Comparison of ENCODE assay signal across 10 cellular contexts in genomic region chr20:61874421-61875068, GRCh38.
DNase-seq lines count a peak whose midpoint lies in the region; ATAC-seq and TF ChIP-seq lines count a peak whose summit lies in the region.
"Had no signal": no experiment of that assay in that cellular context is flagged by ENCODE, and none has a peak within 500 bp of the region (broad histone marks: within the 10 kb centered on the region; RNA-seq: fewer than 3 reads in every experiment).

No MANE protein-coding gene starts in this region.

- H3K36me3 ChIP-seq in RWPE2 (ENCODE audit: low read depth): peaks cover 4% of the 10 kb centered on the region; the same call in 1 of the 2 replicates
- H3K36me3 ChIP-seq: Peyer's patch had no signal

- H3K9me3 ChIP-seq in RWPE2 (ENCODE audit: severe bottlenecking): peaks cover 3% of the 10 kb centered on the region
- H3K9me3 ChIP-seq: Peyer's patch had no signal

- peak; percentile 41 for DNase-seq in AG10803 (ENCODE audit: low read depth)
- peak; percentile 49 for DNase-seq in HT-29 (ENCODE audit: low spot score)
- DNase-seq in RWPE2 (ENCODE audit: low spot score): no peak
- DNase-seq in foreskin keratinocyte: peak; percentile 42 to 60
- DNase-seq in stimulated activated naive CD8-positive, alpha-beta T cell treated with anti-CD3 and anti-CD28 coated beads, Interleukin-15, Interleukin-2, amounts not matched to agents 100 U/mL and 50 U/mL, for 24 hours: no peak
- DNase-seq in KBM-7: no peak
- DNase-seq: activated T-cell treated with anti-CD3 and anti-CD28 coated beads, Interleukin-2, amount 50 U/mL, for 4 hours; Peyer's patch had no signal

- H3K27ac ChIP-seq in RWPE2 (ENCODE audit: poor library complexity, severe bottlenecking): no peak overlapping the region
- H3K27ac ChIP-seq in foreskin keratinocyte: no peak overlapping the region
- H3K27ac ChIP-seq: Peyer's patch had no signal

- in situ Hi-C loops in KBM-7 (cut with MboI; ENCODE audit: low pct_unique_long_range_greater_than_20kb, low sequenced_read_pairs): no loop called here

- no peak overlapping the region for H3K4me3 ChIP-seq in AG10803 (ENCODE audit: low read length)
- no peak overlapping the region for H3K4me3 ChIP-seq in RWPE2 (ENCODE audit: severe bottlenecking)
- H3K4me3 ChIP-seq: Peyer's patch had no signal

- H3K27me3 ChIP-seq in RWPE2 (ENCODE audit: insufficient read depth, poor library complexity, severe bottlenecking) (no peaks in the 10 kb centered on the region), foreskin keratinocyte (peaks cover 10% of the 10 kb centered on the region)
- H3K27me3 ChIP-seq: Peyer's patch had no signal

- peak; percentile 38 for TF ChIP-seq CTCF in AG10803 (conservative IDR thresholded peaks at IDR 0.05; ENCODE audit: low read length)
- TF ChIP-seq CTCF in RWPE2 (IDR thresholded peaks at IDR 0.05; ENCODE audit: poor library complexity, severe bottlenecking): peak; percentile 57
- TF ChIP-seq CTCF in foreskin keratinocyte (conservative IDR thresholded peaks at IDR 0.05): peak; percentile 89

- peak; percentile 32 for ATAC-seq in RWPE2 (ENCODE audit: low read depth)
- peak; percentile 82 for ATAC-seq in foreskin keratinocyte
- ATAC-seq in HG03520 (IDR thresholded peaks at IDR 0.05; ENCODE audit: unreplicated experiment): no peak
- ATAC-seq in stimulated activated naive CD8-positive, alpha-beta T cell treated with anti-CD3 and anti-CD28 coated beads, Interleukin-15, Interleukin-2, amounts not matched to agents 100 U/mL and 50 U/mL, for 24 hours: no peak
- no peak for ATAC-seq in GM21423 (IDR thresholded peaks at IDR 0.05; ENCODE audit: unreplicated experiment)
- ATAC-seq: activated T-cell treated with anti-CD3 and anti-CD28 coated beads, Interleukin-2, amount 50 U/mL, for 4 hours had no signal

- no peaks in the 10 kb centered on the region for H3K4me1 ChIP-seq in RWPE2 (ENCODE audit: insufficient read depth, poor library complexity, severe bottlenecking)
- no peaks in the 10 kb centered on the region for H3K4me1 ChIP-seq in foreskin keratinocyte
- H3K4me1 ChIP-seq: Peyer's patch had no signal

Comparison
In these comparisons a context has a peak if more than half of its experiments do, and no peak if none do; other contexts are left out.
1. DNase-seq: peak in AG10803 (single experiment), HT-29 (single experiment) and foreskin keratinocyte (2 of 2); none in RWPE2 (single experiment), stimulated activated naive CD8-positive, alpha-beta T cell treated with anti-CD3 and anti-CD28 coated beads, Interleukin-15, Interleukin-2, amounts not matched to agents 100 U/mL and 50 U/mL, for 24 hours (single experiment) and KBM-7 (single experiment).
2. CTCF ChIP-seq: peak in every context shown above with its lines; median percentile 89 in foreskin keratinocyte; 57 in RWPE2; 38 in AG10803.
3. ATAC-seq: peak in RWPE2 (single experiment) and foreskin keratinocyte (single experiment); none in HG03520 (single experiment), stimulated activated naive CD8-positive, alpha-beta T cell treated with anti-CD3 and anti-CD28 coated beads, Interleukin-15, Interleukin-2, amounts not matched to agents 100 U/mL and 50 U/mL, for 24 hours (single experiment) and GM21423 (single experiment).